In genomic region chr6:26056583-26057350, GRCh38 we compare ENCODE assay signal across 8 cellular contexts. TPM values are rescaled to one million over a fixed set of nuclear protein-coding genes. Genes with fewer than 3 reads are reported as not detected.
DNase-seq lines count a peak whose midpoint lies in the region; ATAC-seq and TF ChIP-seq lines count a peak whose summit lies in the region.

No MANE protein-coding gene starts in this region.

- intact Hi-C loops in sciatic nerve (cut with DNase I), result no loop called here

- no peaks in the 10 kb centered on the region for H3K36me3 ChIP-seq in DND-41 (ENCODE audit: insufficient read depth, low read length)

- peak overlapping the region; percentile 68 for H3K4me2 ChIP-seq in DND-41 (ENCODE audit: insufficient read depth, low read length)

- no peaks in the 10 kb centered on the region for H3K27me3 ChIP-seq in DND-41 (ENCODE audit: insufficient read depth, low read length, poor library complexity)

- H3K9ac ChIP-seq in DND-41 (ENCODE audit: low read depth, low read length), result peak overlapping the region; percentile 95

- DNase-seq in DND-41 (peak; percentile 57), NCI-H345 (lab: John Stamatoyannopoulos, UW) (peak; percentile 52), hepatic stellate cell (ENCODE audit: low spot score) (peak; percentile 35), sciatic nerve (ENCODE audit: low spot score) (no peak)

- H4K20me1 ChIP-seq in DND-41 (ENCODE audit: insufficient read depth, low read length), result no peaks in the 10 kb centered on the region

- H2AFZ ChIP-seq in DND-41 (ENCODE audit: low read depth, low read length), result no peak overlapping the region

- ATAC-seq in DND-41 (ENCODE audit: insufficient read depth, low read depth) (no peak), sciatic nerve (peak; percentile 18), GM21528 (IDR thresholded peaks at IDR 0.05; ENCODE audit: low FRiP score, unreplicated experiment) (no peak), GM21423 (IDR thresholded peaks at IDR 0.05; ENCODE audit: unreplicated experiment) (no peak)

- peak overlapping the region; percentile 29 to 62; a peak in 3 of 4 replicates for H3K4me3 ChIP-seq in DND-41 (ENCODE audit: low read depth in 1 of 2, low read length in 2 of 2)

- H3K9me3 ChIP-seq in DND-41 (ENCODE audit: insufficient read depth, low read length, severe bottlenecking), result no peaks in the 10 kb centered on the region

- WGBS in adipose tissue, 3 donors, result 0 to 1% (median 1%) methylated on average over 14 of the region's 14 CpGs

- peak overlapping the region; percentile 99 for H3K27ac ChIP-seq in 22Rv1
- peak overlapping the region; percentile 99 for H3K27ac ChIP-seq in DND-41 (ENCODE audit: low read length)
- peak overlapping the region; percentile 75 for H3K27ac ChIP-seq in adipose tissue (ENCODE audit: low read depth, low read length)

- peaks cover 23% of the 10 kb centered on the region for H3K79me2 ChIP-seq in DND-41 (ENCODE audit: insufficient read depth, low read length)

- TF ChIP-seq CTCF in 22Rv1 (IDR thresholded peaks at IDR 0.05) (no peak), DND-41 (IDR thresholded peaks at IDR 0.05; ENCODE audit: borderline replicate concordance, extremely low read depth, low read length, poor library complexity, severe bottlenecking) (no peak)

- H3K4me1 ChIP-seq in DND-41 (ENCODE audit: insufficient read depth, low read length), result peaks cover 48% of the 10 kb centered on the region

RNA-seq across cellular contexts. Expression of gene HFE, which starts 30.5 kb away (rescaled TPM):
- polyA plus RNA-seq in adipose tissue, result 1 to 10 TPM; 2.6 to 6.1 (median 3.3) TPM
- total RNA-seq in sciatic nerve, result 13.9 TPM
